ENCODE assay signal across 23 cellular contexts in the genomic region with DNA sequence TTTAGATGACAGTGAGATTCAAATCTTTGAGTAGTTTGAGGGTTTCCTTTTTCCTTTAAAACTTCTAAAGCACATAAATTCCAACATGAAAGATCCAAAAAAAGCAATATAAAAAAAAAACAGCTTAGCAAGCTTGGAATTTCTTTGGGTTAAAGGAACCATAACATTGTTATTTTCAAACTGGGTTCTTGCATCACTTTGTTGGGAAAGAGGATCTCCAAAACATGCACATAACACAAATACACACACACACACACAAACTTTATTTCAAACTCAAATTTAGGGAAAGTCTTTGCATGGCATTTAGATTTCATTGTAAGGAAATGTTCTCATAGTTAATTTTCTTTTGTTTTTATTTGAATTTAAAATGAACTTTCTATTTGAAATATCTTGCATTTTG.
"Had no signal": no experiment of that assay in that cellular context is flagged by ENCODE, and none has a peak within 500 bp of the region (broad histone marks: within the 10 kb centered on the region; RNA-seq: fewer than 3 reads in every experiment).

No MANE protein-coding gene starts in this region.

- H3K9me3 ChIP-seq: lower lobe of right lung, ovary, right atrium auricular region, transverse colon, upper lobe of right lung, uterus had no signal

- H3K27ac ChIP-seq: coronary artery, heart right ventricle, lower lobe of right lung, ovary, right atrium auricular region, spleen, transverse colon, upper lobe of right lung, uterus had no signal

- FAIRE-seq: islet of Langerhans had no signal

- H3K27me3 ChIP-seq: heart right ventricle, ovary, right atrium auricular region, spleen, transverse colon, upper lobe of right lung, uterus had no signal

- H3K4me3 ChIP-seq: coronary artery, heart right ventricle, lower lobe of right lung, ovary, right atrium auricular region, spleen, transverse colon, upper lobe of right lung, uterus had no signal

- DNase-seq: central memory CD4-positive, alpha-beta T cell; effector memory CD8-positive, alpha-beta T cell; foreskin melanocyte; glutamatergic neuron; heart right ventricle; hippocampal formation; kidney glomerular epithelial cell; left colon; left ventricle myocardium superior; lower lobe of right lung; naive thymus-derived CD8-positive, alpha-beta T cell; nephron progenitor cell; nucleus accumbens; ovary; spleen; stimulated activated CD4-positive, alpha-beta T cell treated with anti-CD3 and anti-CD28 coated beads, Interleukin-2, amount 100 ng/mL, for 48 hours; stimulated activated naive B cell treated with anti-CD40 and anti-IgM and Interleukin-4, amounts not matched to agents 10 μg/mL and 1 μg/mL and 100 μg/mL, for 72 hours; transverse colon; upper lobe of right lung; uterus had no signal

- H3K36me3 ChIP-seq: heart right ventricle, lower lobe of right lung, ovary, right atrium auricular region, spleen, transverse colon, upper lobe of right lung, uterus had no signal

- H3K4me1 ChIP-seq: heart right ventricle, lower lobe of right lung, right atrium auricular region, spleen, transverse colon, upper lobe of right lung, uterus had no signal
